ENCODE assay signal across 1 cellular context in the genomic region with DNA sequence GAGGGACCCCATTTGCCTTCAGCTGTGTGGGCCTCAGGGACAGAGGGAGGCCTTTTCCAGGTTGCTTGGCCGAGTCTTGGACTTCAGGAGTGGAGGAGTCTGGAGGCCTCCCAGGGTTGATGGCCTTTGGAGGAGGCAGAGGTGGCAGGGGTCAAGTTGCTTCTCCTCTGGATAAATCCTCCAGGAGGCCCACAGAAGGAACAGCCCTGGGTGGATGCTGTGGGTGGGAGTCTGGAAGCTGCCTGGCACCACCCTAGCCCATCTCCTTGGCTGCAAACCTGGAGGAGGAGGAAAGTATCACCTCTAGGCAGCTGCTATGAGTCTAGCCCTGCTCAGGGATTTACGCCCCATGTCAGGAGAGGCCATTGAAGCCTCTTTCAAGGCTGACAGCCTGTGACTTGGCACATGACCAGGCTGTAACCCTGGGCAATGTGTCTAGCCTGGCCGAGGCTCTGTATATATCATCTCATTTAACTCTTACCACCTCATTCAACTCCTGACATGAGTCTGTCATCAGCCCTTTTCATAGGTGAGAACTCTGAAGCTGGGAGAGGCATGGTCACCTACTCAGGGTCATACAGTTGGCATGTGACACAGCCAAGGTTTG.
TF ChIP-seq lines count a peak whose summit lies in the region.

No MANE protein-coding gene starts in this region.

TF ChIP-seq in H1, 55 proteins besides CTCF, POLR2A, EP300 and RAD21:
- no peak for TF ChIP-seq CHD2 (IDR thresholded peaks at IDR 0.05; ENCODE audit: low read length)
- TF ChIP-seq CBX8 (IDR thresholded peaks at IDR 0.05; ENCODE audit: borderline replicate concordance, low read depth, low read length) = no peak
- TF ChIP-seq KDM4A (IDR thresholded peaks at IDR 0.05; ENCODE audit: low read depth, low read length, severe bottlenecking) = no peak
- TF ChIP-seq EZH2 (IDR thresholded peaks at IDR 0.05; ENCODE audit: low read depth, low read length, severe bottlenecking) = no peak
- no peak for TF ChIP-seq SP2 (IDR thresholded peaks at IDR 0.05; ENCODE audit: low read length)
- TF ChIP-seq, protein P1, sequence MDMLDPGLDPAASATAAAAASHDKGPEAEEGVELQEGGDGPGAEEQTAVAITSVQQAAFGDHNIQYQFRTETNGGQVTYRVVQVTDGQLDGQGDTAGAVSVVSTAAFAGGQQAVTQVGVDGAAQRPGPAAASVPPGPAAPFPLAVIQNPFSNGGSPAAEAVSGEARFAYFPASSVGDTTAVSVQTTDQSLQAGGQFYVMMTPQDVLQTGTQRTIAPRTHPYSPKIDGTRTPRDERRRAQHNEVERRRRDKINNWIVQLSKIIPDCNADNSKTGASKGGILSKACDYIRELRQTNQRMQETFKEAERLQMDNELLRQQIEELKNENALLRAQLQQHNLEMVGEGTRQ (IDR thresholded peaks at IDR 0.05; ENCODE audit: low read length) = no peak
- TF ChIP-seq ATF2 (IDR thresholded peaks at IDR 0.05; ENCODE audit: low read length) = no peak
